ENCODE assay signal across 17 cellular contexts in the genomic region with DNA sequence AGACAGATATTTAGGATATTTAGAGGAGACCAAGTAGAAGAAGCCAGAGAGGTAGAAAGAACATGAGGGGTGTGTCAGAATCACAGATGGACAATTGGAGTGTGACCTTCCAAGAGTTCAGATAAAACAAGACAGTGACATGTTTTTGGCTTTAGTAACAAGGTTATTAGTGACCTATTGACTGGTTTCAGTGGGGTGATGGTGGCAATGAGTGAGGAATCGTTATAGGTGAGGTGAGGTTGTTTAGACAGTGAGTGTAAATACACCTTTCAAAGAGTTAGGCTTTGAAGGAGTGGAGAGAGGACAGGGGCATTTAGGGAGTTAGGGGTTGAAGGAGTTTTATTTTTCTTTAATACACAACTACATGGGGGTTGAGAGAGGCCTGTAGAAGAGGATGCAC. TPM values are rescaled to one million over a fixed set of nuclear protein-coding genes. Genes with fewer than 3 reads are reported as not detected.
A peak's percentile ranks its signal among the peaks of the same experiment; 100 is the strongest.
DNase-seq lines count a peak whose midpoint lies in the region; ATAC-seq and TF ChIP-seq lines count a peak whose summit lies in the region.
"Had no signal": no experiment of that assay in that cellular context is flagged by ENCODE, and none has a peak within 500 bp of the region (broad histone marks: within the 10 kb centered on the region; RNA-seq: fewer than 3 reads in every experiment).

No MANE protein-coding gene starts in this region.

- H3K36me3 Mint-ChIP-seq in Calu3 (ENCODE audit: insufficient read depth, unreplicated experiment) = peaks cover 23% of the 10 kb centered on the region
- H3K36me3 Mint-ChIP-seq in central memory CD8-positive, alpha-beta T cell (ENCODE audit: insufficient read depth) = peaks cover 18% of the 10 kb centered on the region
- H3K36me3 Mint-ChIP-seq in stimulated activated effector memory CD8-positive, alpha-beta T cell treated with anti-CD3 and anti-CD28 coated beads, Interleukin-12 subunit alpha, Interleukin-12 subunit beta, amount 100 ng/mL, for 72 hours = peaks cover 55% of the 10 kb centered on the region

- H3K9me3 ChIP-seq in left ventricle myocardium inferior (replicated peaks) = no peaks in the 10 kb centered on the region

- H3K36me3 ChIP-seq in left ventricle myocardium inferior = peaks cover 42% of the 10 kb centered on the region

- no peaks in the 10 kb centered on the region for H3K27me3 Mint-ChIP-seq in Calu3 (ENCODE audit: unreplicated experiment)
- no peaks in the 10 kb centered on the region for H3K27me3 Mint-ChIP-seq in central memory CD8-positive, alpha-beta T cell

- no peaks in the 10 kb centered on the region for H3K9me3 Mint-ChIP-seq in Calu3 (ENCODE audit: low read depth, unreplicated experiment)
- H3K9me3 Mint-ChIP-seq in central memory CD8-positive, alpha-beta T cell = no peaks in the 10 kb centered on the region
- no peaks in the 10 kb centered on the region for H3K9me3 Mint-ChIP-seq in stimulated activated effector memory CD8-positive, alpha-beta T cell treated with anti-CD3 and anti-CD28 coated beads, Interleukin-12 subunit alpha, Interleukin-12 subunit beta, amount 100 ng/mL, for 72 hours
- H3K9me3 Mint-ChIP-seq: GM23338 had no signal

- H3K4me3 Mint-ChIP-seq in Calu3 (ENCODE audit: low read depth, unreplicated experiment) = peak overlapping the region; percentile 2
- H3K4me3 Mint-ChIP-seq in central memory CD8-positive, alpha-beta T cell = no peak overlapping the region
- no peak overlapping the region for H3K4me3 Mint-ChIP-seq in stimulated activated effector memory CD8-positive, alpha-beta T cell treated with anti-CD3 and anti-CD28 coated beads, Interleukin-12 subunit alpha, Interleukin-12 subunit beta, amount 100 ng/mL, for 72 hours
- H3K4me3 Mint-ChIP-seq: GM23338 had no signal

- DNase-seq in left ventricle myocardium inferior = no peak
- DNase-seq in cardiac septum (ENCODE audit: low spot score) = no peak
- DNase-seq in Calu3 = no peak
- DNase-seq in central memory CD8-positive, alpha-beta T cell (ENCODE audit: low spot score in 2 of 2) = no peak
- no peak for DNase-seq in stimulated activated effector memory CD8-positive, alpha-beta T cell treated with anti-CD3 and anti-CD28 coated beads, Interleukin-12 subunit alpha, Interleukin-12 subunit beta, amount 100 ng/mL, for 72 hours (ENCODE audit: low spot score in 2 of 2)
- DNase-seq in NCI-H2171 (lab: John Stamatoyannopoulos, UW) = no peak
- DNase-seq in NCI-H146 treated with DMSO at 0.1 percent for 48 hours (lab: John Stamatoyannopoulos, UW; ENCODE audit: unreplicated experiment) = no peak
- DNase-seq: GDM1, KG1, NCI-H1436, NCI-H2029 treated with DMSO at 0.1 percent for 48 hours, NCI-H510A, NCI-H82 had no signal

- H3K27me3 ChIP-seq in left ventricle myocardium inferior (ENCODE audit: low read depth) = no peaks in the 10 kb centered on the region

- peak overlapping the region; percentile 87 for H3K27ac ChIP-seq in left ventricle myocardium inferior (replicated peaks)
- H3K27ac ChIP-seq: C4-2B, SK-N-MC had no signal

- CTCF ChIA-PET in Calu3 (lab: Charles Lee) = no interaction called here

- H3K27ac Mint-ChIP-seq in Calu3 (ENCODE audit: unreplicated experiment) = no peak overlapping the region
- H3K27ac Mint-ChIP-seq in central memory CD8-positive, alpha-beta T cell (ENCODE audit: low read depth) = peak overlapping the region; percentile 57
- peak overlapping the region; percentile 24 for H3K27ac Mint-ChIP-seq in stimulated activated effector memory CD8-positive, alpha-beta T cell treated with anti-CD3 and anti-CD28 coated beads, Interleukin-12 subunit alpha, Interleukin-12 subunit beta, amount 100 ng/mL, for 72 hours
- H3K27ac Mint-ChIP-seq: GM23338 had no signal

- no TSS peak for BruUV-seq in Calu3 (replicated peaks; lab: Mats Ljungman, UMichigan)

- TF ChIP-seq CTCF in left ventricle myocardium inferior (IDR thresholded peaks at IDR 0.05; ENCODE audit: borderline replicate concordance) (no peak), Calu3 (IDR thresholded peaks at IDR 0.05; ENCODE audit: unreplicated experiment) (no peak)

- ATAC-seq in central memory CD8-positive, alpha-beta T cell (replicated peaks; ENCODE audit: extremely low read depth, poor library complexity, severe bottlenecking) = no peak
- no peak for ATAC-seq in stimulated activated effector memory CD8-positive, alpha-beta T cell treated with anti-CD3 and anti-CD28 coated beads, Interleukin-12 subunit alpha, Interleukin-12 subunit beta, amount 100 ng/mL, for 72 hours
- ATAC-seq: GM23338, HCT116 had no signal

- intact Hi-C loops in left ventricle myocardium inferior (cut with micrococcal nuclease) = no loop called here
- intact Hi-C loops in cardiac septum (cut with DNase I) = loop anchor here (2.0 kb wide), 1 partner anchor 48 kb away; no protein-coding TSS in a partner anchor
- intact Hi-C loops in Calu3 (cut with micrococcal nuclease; ENCODE audit: unreplicated experiment) = loop anchor here (5.0 to 10.0 kb wide), 2 partner anchors 46 to 198 kb away; no protein-coding TSS in a partner anchor

- peaks cover 66% of the 10 kb centered on the region for H3K4me1 ChIP-seq in left ventricle myocardium inferior

- no peak overlapping the region for H3K4me3 ChIP-seq in left ventricle myocardium inferior
- H3K4me3 ChIP-seq: GM23338, SK-N-MC had no signal

- H3K4me1 Mint-ChIP-seq in Calu3 (ENCODE audit: low read depth, unreplicated experiment) = peaks cover 39% of the 10 kb centered on the region
- peaks cover 41% of the 10 kb centered on the region for H3K4me1 Mint-ChIP-seq in central memory CD8-positive, alpha-beta T cell
- H3K4me1 Mint-ChIP-seq in stimulated activated effector memory CD8-positive, alpha-beta T cell treated with anti-CD3 and anti-CD28 coated beads, Interleukin-12 subunit alpha, Interleukin-12 subunit beta, amount 100 ng/mL, for 72 hours = peaks cover 43% of the 10 kb centered on the region

RNA-seq across cellular contexts. Expression of a gene that starts 3.2 kb away (rescaled TPM):
- 13.8 TPM for total RNA-seq in left ventricle myocardium inferior
- 13.4 TPM for total RNA-seq in cardiac septum
- total RNA-seq in Calu3 (2022) = 11.7 and 16.1 TPM in 2 replicates

RNA-seq across cellular contexts. Expression of a gene that starts 51.8 kb away (rescaled TPM):
- total RNA-seq in left ventricle myocardium inferior (322 TPM), cardiac septum (241 TPM), Calu3 (2022) (46.4 and 57.7 TPM in 2 replicates)
